In genomic region chr10:5840314-5841307, GRCh38 we compare ENCODE assay signal across 8 cellular contexts. TPM values are rescaled to one million over a fixed set of nuclear protein-coding genes. Genes with fewer than 3 reads are reported as not detected.
DNase-seq lines count a peak whose midpoint lies in the region; ATAC-seq and TF ChIP-seq lines count a peak whose summit lies in the region.

No MANE protein-coding gene starts in this region.

- ATAC-seq in GM18520 (IDR thresholded peaks at IDR 0.05; ENCODE audit: unreplicated experiment) = peak; percentile 31
- ATAC-seq in HG02623 (IDR thresholded peaks at IDR 0.05; ENCODE audit: unreplicated experiment) = peak; percentile 66
- peak; percentile 75; the same call in 1 of the 2 replicates for ATAC-seq in Panc1
- ATAC-seq in heart right ventricle = peak; percentile 57 to 87 (median 70)

- H3K9ac ChIP-seq in subcutaneous abdominal adipose tissue (ENCODE audit: low read length in 5 of 5) = no peak overlapping the region

- no peaks in the 10 kb centered on the region for H3K9me3 ChIP-seq in Panc1 (ENCODE audit: control insufficient read depth, insufficient read depth, low read depth, low read length)
- H3K9me3 ChIP-seq in heart right ventricle = no peaks in the 10 kb centered on the region
- H3K9me3 ChIP-seq in subcutaneous abdominal adipose tissue (ENCODE audit: control insufficient read depth in 5 of 5, low read length in 5 of 5) = no peaks in the 10 kb centered on the region

- no peak overlapping the region for H3K27ac ChIP-seq in Panc1 (ENCODE audit: low read length)
- peak overlapping the region in 2 of 10 donors; percentile 13 to 35 for H3K27ac ChIP-seq in heart right ventricle
- H3K27ac ChIP-seq in subcutaneous abdominal adipose tissue (ENCODE audit: low read depth, low read length) = no peak overlapping the region

- H3K4me1 ChIP-seq in Panc1 (ENCODE audit: control insufficient read depth, insufficient read depth, low read length) (0 out of 2 replicates have a peak, but pooled peaks cover 3% of the 10 kb centered on the region), heart right ventricle (peaks cover 3 to 26% (median 10%) of the 10 kb centered on the region in 9 donors), subcutaneous abdominal adipose tissue (ENCODE audit: control insufficient read depth in 5 of 5, insufficient read depth in 5 of 5, low read length in 5 of 5) (peaks cover 0 to 12% (median 9%) of the 10 kb centered on the region in 5 donors)

- H3K27me3 ChIP-seq in Panc1 (ENCODE audit: control insufficient read depth, insufficient read depth, low read length) (no peaks in the 10 kb centered on the region), heart right ventricle (no peaks in the 10 kb centered on the region), subcutaneous abdominal adipose tissue (ENCODE audit: control insufficient read depth in 5 of 5, insufficient read depth in 4 of 5, low read length in 5 of 5) (peaks cover 0 to 5% (median 0%) of the 10 kb centered on the region in 5 donors)

- no peak for TF ChIP-seq CTCF in Panc1 (IDR thresholded peaks at IDR 0.05)
- no peak for TF ChIP-seq CTCF in heart right ventricle (IDR thresholded peaks at IDR 0.05)

- CTCF ChIA-PET in Panc1 (lab: Charles Lee) = interaction anchor here (0.6 kb wide), 1 partner anchor 155 kb away, joined by 3 read pairs; no protein-coding TSS in a partner anchor

- DNase-seq in Panc1 (ENCODE audit: low read depth, low spot score) (no peak), heart right ventricle (peak; percentile 22 to 50), NCI-H748 treated with DMSO at 0.1 percent for 48 hours (lab: John Stamatoyannopoulos, UW) (no peak)
- no peak for DNase-seq in activated effector memory CD4-positive, alpha-beta T cell treated with Interleukin-2 at 50 U/mL for 16 hours
- DNase-seq in activated CD4-positive, alpha-beta T cell treated with anti-CD3 and anti-CD28 coated beads for 48 hours = no peak

- POLR2A ChIA-PET in Panc1 (lab: Charles Lee) = no interaction called here

- intact Hi-C loops in Panc1 (cut with micrococcal nuclease; ENCODE audit: unreplicated experiment) (no loop called here), heart right ventricle (cut with DNase I) (no loop called here)

- BruUV-seq in Panc1 (replicated peaks; lab: Mats Ljungman, UMichigan) = no TSS peak

- H3K36me3 ChIP-seq in Panc1 (ENCODE audit: control insufficient read depth, insufficient read depth, low read length) = no peaks in the 10 kb centered on the region
- no peaks in the 10 kb centered on the region for H3K36me3 ChIP-seq in heart right ventricle
- H3K36me3 ChIP-seq in subcutaneous abdominal adipose tissue (ENCODE audit: control insufficient read depth in 5 of 5, insufficient read depth in 5 of 5, low read length in 5 of 5) = no peaks in the 10 kb centered on the region

- H3K4me3 ChIP-seq in Panc1 (ENCODE audit: low read depth in 2 of 2, low read length in 2 of 2) (no peak overlapping the region), heart right ventricle (peak overlapping the region in 3 of 10 donors; percentile 2 to 15 (median 15)), subcutaneous abdominal adipose tissue (ENCODE audit: low read depth in 1 of 5, low read length in 5 of 5) (peak overlapping the region in 4 of 5 donors; percentile 10 to 47 (median 38))

- in situ Hi-C loops in Panc1 (cut with HindIII; ENCODE audit: low pct_unique_long_range_greater_than_20kb, low sequenced_read_pairs) = no loop called here

- WGBS in heart right ventricle, 2 donors = 49 to 52% methylated on average over 40 of the region's 40 CpGs

RNA-seq across cellular contexts. Expression of gene GDI2, which starts 27.4 kb away (rescaled TPM):
- total RNA-seq in Panc1 (2021; ENCODE audit: unreplicated experiment) = 130 TPM
- polyA plus RNA-seq in Panc1 (2012; ENCODE audit: insufficient read length) = 85.0 TPM
- 100 to 1,000 TPM in 6 of 10 donors, 10 to 100 TPM in 4; 89.1 to 145 (median 102) TPM for total RNA-seq in heart right ventricle
- 10 to 100 TPM; 21.8 to 99.6 TPM for polyA plus RNA-seq in heart right ventricle

RNA-seq across cellular contexts. Expression of gene ANKRD16, which starts 49.1 kb away (rescaled TPM):
- 6.9 TPM for total RNA-seq in Panc1 (2021; ENCODE audit: unreplicated experiment)
- 10.9 TPM for polyA plus RNA-seq in Panc1 (2012; ENCODE audit: insufficient read length)
- 1 to 10 TPM; 2.2 to 3.9 (median 3.4) TPM for total RNA-seq in heart right ventricle
- polyA plus RNA-seq in heart right ventricle = 1 to 10 TPM; 3.0 to 3.8 TPM

RNA-seq across cellular contexts. Expression of gene FBH1, which starts 49.4 kb away (rescaled TPM):
- total RNA-seq in Panc1 (2021; ENCODE audit: unreplicated experiment) (50.5 TPM), heart right ventricle (100 to 1,000 TPM in 1 of 10 donors, 10 to 100 TPM in 9; 57.8 to 134 (median 76.0) TPM)
- polyA plus RNA-seq in Panc1 (2012; ENCODE audit: insufficient read length) = 44.0 TPM
- polyA plus RNA-seq in heart right ventricle = 10 to 100 TPM; 59.1 to 91.9 TPM

Comparison
In these comparisons a context has a peak if more than half of its experiments do, and no peak if none do; other contexts are left out.
1. DNase-seq: peak in heart right ventricle (2 of 2); none in Panc1 (single experiment), activated effector memory CD4-positive, alpha-beta T cell treated with Interleukin-2 at 50 U/mL for 16 hours (single experiment), NCI-H748 treated with DMSO at 0.1 percent for 48 hours (single experiment) and activated CD4-positive, alpha-beta T cell treated with anti-CD3 and anti-CD28 coated beads for 48 hours (single experiment).
2. H3K4me3 ChIP-seq: peak in subcutaneous abdominal adipose tissue (4 of 5); none in Panc1 (0 of 2).
3. Peak in every context shown above with its lines, with median percentiles within 50 percentile points of each other: ATAC-seq.